ENCODE assay signal across 8 cellular contexts in genomic region chrX:47651043-47651905, GRCh38. TPM values are rescaled to one million over a fixed set of nuclear protein-coding genes. Genes with fewer than 3 reads are reported as not detected.
DNase-seq lines count a peak whose midpoint lies in the region; ATAC-seq and TF ChIP-seq lines count a peak whose summit lies in the region.

No MANE protein-coding gene starts in this region.

- CTCF ChIA-PET in CD4-positive, alpha-beta memory T cell (lab: Charles Lee; ENCODE audit: partially characterized antibody) = interaction anchor here (1.1 to 1.5 kb wide), 3 partner anchors 11 to 185 kb away, joined by 3 to 4 read pairs (median 3); no protein-coding TSS in a partner anchor

- peak overlapping the region; percentile 74 for H3K27ac ChIP-seq in CD4-positive, alpha-beta memory T cell (ENCODE audit: low read depth, low read length)

- H3K27me3 Mint-ChIP-seq in CD4-positive, alpha-beta memory T cell = no peaks in the 10 kb centered on the region
- no peaks in the 10 kb centered on the region for H3K27me3 Mint-ChIP-seq in effector memory CD8-positive, alpha-beta T cell

- peak overlapping the region; percentile 87 to 97 (median 97) for H3K27ac Mint-ChIP-seq in CD4-positive, alpha-beta memory T cell
- peak overlapping the region; percentile 94 to 96 for H3K27ac Mint-ChIP-seq in effector memory CD8-positive, alpha-beta T cell

- no peaks in the 10 kb centered on the region for H3K9me3 Mint-ChIP-seq in CD4-positive, alpha-beta memory T cell
- no peaks in the 10 kb centered on the region for H3K9me3 Mint-ChIP-seq in effector memory CD8-positive, alpha-beta T cell

- TF ChIP-seq CTCF in LNCaP clone FGC (IDR thresholded peaks at IDR 0.05; ENCODE audit: control insufficient read depth, extremely low read depth, insufficient read depth) = no peak

- H3K9me3 ChIP-seq in CD4-positive, alpha-beta memory T cell (ENCODE audit: control insufficient read depth in 1 of 2, low read length in 2 of 2) = no peaks in the 10 kb centered on the region
- no peaks in the 10 kb centered on the region for H3K9me3 ChIP-seq in neuron (ENCODE audit: low read length)

- peak overlapping the region; percentile 85 to 94 (median 88) for H3K4me3 Mint-ChIP-seq in CD4-positive, alpha-beta memory T cell
- H3K4me3 Mint-ChIP-seq in effector memory CD8-positive, alpha-beta T cell = peak overlapping the region; percentile 92 to 94

- H3K36me3 ChIP-seq in CD4-positive, alpha-beta memory T cell (ENCODE audit: insufficient read depth, low read length) = peaks cover 19% of the 10 kb centered on the region
- peaks cover 12% of the 10 kb centered on the region for H3K36me3 ChIP-seq in neuron (ENCODE audit: insufficient read depth, low read length)

- POLR2A ChIA-PET in CD4-positive, alpha-beta memory T cell (lab: Charles Lee; ENCODE audit: partially characterized antibody) = interaction anchor here (1.0 to 2.7 kb wide), 11 partner anchors 8 to 923 kb away, joined by 3 to 14 read pairs (median 6); partner anchors contain the start of genes ARAF, CFP, NDUFB11 and RBM10

- H3K4me1 Mint-ChIP-seq in CD4-positive, alpha-beta memory T cell = peaks cover 31 to 48% (median 32%) of the 10 kb centered on the region in 4 donors
- H3K4me1 Mint-ChIP-seq in effector memory CD8-positive, alpha-beta T cell (ENCODE audit: low read depth in 2 of 2) = peaks cover 30 to 33% of the 10 kb centered on the region in 2 donors

- intact Hi-C loops in CD4-positive, alpha-beta memory T cell (cut with micrococcal nuclease) = loop anchor here (2.0 to 10.0 kb wide), 3 partner anchors 168 to 434 kb away; partner anchors contain the start of genes CDK16 and ZNF41

- ATAC-seq in effector memory CD8-positive, alpha-beta T cell (replicated peaks) = no peak
- ATAC-seq in GM21367 (IDR thresholded peaks at IDR 0.05; ENCODE audit: unreplicated experiment) (no peak), HG02588 (IDR thresholded peaks at IDR 0.05; ENCODE audit: unreplicated experiment) (no peak), GM21723 (IDR thresholded peaks at IDR 0.05; ENCODE audit: unreplicated experiment) (no peak)

- no peaks in the 10 kb centered on the region for H3K27me3 ChIP-seq in CD4-positive, alpha-beta memory T cell (ENCODE audit: insufficient read depth, low read length)
- no peaks in the 10 kb centered on the region for H3K27me3 ChIP-seq in neuron (ENCODE audit: insufficient read depth, low read length)

- H2AFZ ChIP-seq in neuron (ENCODE audit: low read depth, low read length) = no peak overlapping the region

- H3K4me1 ChIP-seq in CD4-positive, alpha-beta memory T cell (ENCODE audit: insufficient read depth, low read length) = peaks cover 33% of the 10 kb centered on the region
- peaks cover 10% of the 10 kb centered on the region for H3K4me1 ChIP-seq in neuron (ENCODE audit: insufficient read depth, low read length)

- H3K36me3 Mint-ChIP-seq in CD4-positive, alpha-beta memory T cell = peaks cover 4 to 60% of the 10 kb centered on the region in 2 donors
- peaks cover 39% of the 10 kb centered on the region for H3K36me3 Mint-ChIP-seq in effector memory CD8-positive, alpha-beta T cell (ENCODE audit: insufficient read depth)

- no peak for DNase-seq in CD4-positive, alpha-beta memory T cell
- DNase-seq in LNCaP clone FGC (ENCODE audit: low read depth) (no peak), LoVo (ENCODE audit: low spot score) (no peak)
- no peak for DNase-seq in effector memory CD8-positive, alpha-beta T cell

- H3K4me3 ChIP-seq in CD4-positive, alpha-beta memory T cell (ENCODE audit: low read length in 2 of 2) = peak overlapping the region in 1 of 2 donors; percentile 69
- H3K4me3 ChIP-seq in LNCaP clone FGC (ENCODE audit: low read depth, low read length) = peak overlapping the region; percentile 54
- peak overlapping the region; percentile 44 for H3K4me3 ChIP-seq in neuron (ENCODE audit: low read length)

RNA-seq across cellular contexts. Expression of gene ELK1, which starts 0.9 kb away (rescaled TPM):
- total RNA-seq in CD4-positive, alpha-beta memory T cell = 10 to 100 TPM; 36.4 to 38.3 TPM
- 10 to 100 TPM; 21.9 to 22.7 TPM for polyA plus RNA-seq in CD4-positive, alpha-beta memory T cell

RNA-seq across cellular contexts. Expression of gene UXT, which starts 7.7 kb away (rescaled TPM):
- 100 to 1,000 TPM; 172 to 188 TPM for total RNA-seq in CD4-positive, alpha-beta memory T cell
- polyA plus RNA-seq in CD4-positive, alpha-beta memory T cell = 100 to 1,000 TPM; 275 to 315 TPM

RNA-seq across cellular contexts. Expression of gene CFP, which starts 21.5 kb away (rescaled TPM):
- total RNA-seq in CD4-positive, alpha-beta memory T cell = 10 to 100 TPM; 28.4 to 29.0 TPM
- polyA plus RNA-seq in CD4-positive, alpha-beta memory T cell = 10 to 100 TPM; 13.5 to 16.4 TPM

RNA-seq across cellular contexts. Expression of gene SYN1, which starts 31.6 kb away (rescaled TPM):
- total RNA-seq in CD4-positive, alpha-beta memory T cell = 1 to 10 TPM in 1 of 2 experiments, under 1 TPM in 1; 0.90 to 1.4 TPM
- 1 to 10 TPM in 1 of 2 donors, under 1 TPM in 1; 0.49 to 1.6 TPM for polyA plus RNA-seq in CD4-positive, alpha-beta memory T cell
